In the genomic region with DNA sequence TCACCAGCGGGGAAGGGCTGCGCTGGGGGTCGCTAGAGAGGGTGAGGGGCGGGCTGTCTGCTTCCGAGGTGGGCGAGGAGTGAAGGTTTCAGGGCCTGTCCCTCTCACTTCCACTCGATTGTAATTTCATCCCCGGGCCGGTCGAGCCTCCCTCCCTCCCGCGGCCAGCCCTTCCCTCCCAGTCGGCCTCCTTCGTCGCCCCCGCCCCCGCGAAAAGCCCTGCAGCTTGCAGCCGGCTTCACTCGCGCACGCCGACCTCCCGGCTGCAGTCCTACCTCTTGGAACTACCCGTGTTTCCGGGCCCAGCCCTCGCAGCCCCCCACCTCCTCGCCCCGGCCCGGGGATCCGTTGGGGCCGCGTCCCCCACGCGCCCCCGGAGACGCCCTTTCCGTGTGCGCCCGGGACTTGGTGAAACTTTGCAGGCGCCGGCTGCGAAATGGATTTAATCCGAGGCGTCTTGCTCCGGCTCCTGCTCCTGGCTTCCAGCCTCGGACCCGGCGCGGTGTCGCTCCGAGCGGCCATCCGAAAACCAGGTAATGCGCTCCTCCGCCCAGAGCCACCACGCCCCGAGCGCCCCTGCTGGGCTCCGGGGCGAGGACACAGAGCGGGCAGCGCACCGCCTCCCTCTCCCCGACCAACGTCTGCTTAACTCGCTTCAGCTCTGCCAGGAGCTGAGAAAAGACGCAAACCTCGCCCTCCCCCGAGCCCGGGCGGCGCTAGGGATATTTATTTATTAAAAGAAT, we compare ENCODE assay signal across 8 cellular contexts. TPM values are rescaled to one million over a fixed set of nuclear protein-coding genes. Genes with fewer than 3 reads are reported as not detected.
A peak's percentile ranks its signal among the peaks of the same experiment; 100 is the strongest.
DNase-seq lines count a peak whose midpoint lies in the region; ATAC-seq and TF ChIP-seq lines count a peak whose summit lies in the region.

A gene (plus strand): TSS at position 241 of the 743 bp plus-strand sequence. CDS start 196 bp downstream, at position 437.

- H3K27ac Mint-ChIP-seq in T-helper 2 cell treated with Interferon-gamma antibody and Interleukin-4, amounts not matched to agents 5 μg/mL and 100 μg/mL, for 36 hours: no peak within 1 kb of the TSS

- no peaks in the 10 kb centered on the region for H3K36me3 Mint-ChIP-seq in T-helper 2 cell treated with Interferon-gamma antibody and Interleukin-4, amounts not matched to agents 5 μg/mL and 100 μg/mL, for 36 hours (ENCODE audit: low read depth)

- TF ChIP-seq CTCF in colonic mucosa (IDR thresholded peaks at IDR 0.05): no peak

- in situ Hi-C loops in ACHN (cut with HindIII; ENCODE audit: low pct_ligation_motif_present, low pct_unique_long_range_greater_than_20kb, low sequenced_read_pairs): no loop called here

- peaks cover 29% of the 10 kb centered on the region for H3K27me3 ChIP-seq in colonic mucosa

- H3K9ac ChIP-seq in ES-I3 (ENCODE audit: low read depth, low read length) (peak within 1 kb of the TSS; percentile 60), colonic mucosa (ENCODE audit: low read depth in 2 of 2, low read length in 2 of 2) (no peak within 1 kb of the TSS)

- no peak within 1 kb of the TSS for H3K4me3 Mint-ChIP-seq in T-helper 2 cell treated with Interferon-gamma antibody and Interleukin-4, amounts not matched to agents 5 μg/mL and 100 μg/mL, for 36 hours

- H3K27ac ChIP-seq in colonic mucosa (no peak within 1 kb of the TSS), mesodermal cell (ENCODE audit: low read depth, low read length, severe bottlenecking) (no peak within 1 kb of the TSS)

- intact Hi-C loops in colonic mucosa (cut with DNase I): no loop called here

- H3K9me3 Mint-ChIP-seq in T-helper 2 cell treated with Interferon-gamma antibody and Interleukin-4, amounts not matched to agents 5 μg/mL and 100 μg/mL, for 36 hours: no peaks in the 10 kb centered on the region

- WGBS in mesodermal cell (ENCODE audit: insufficient coverage in 2 of 2), 2 experiments: 0 to 1% methylated on average over 15 to 27 of the region's 73 CpGs

- H3K4me1 ChIP-seq in ES-I3 (ENCODE audit: insufficient read depth, low read length) (peaks cover 8% of the 10 kb centered on the region; the same call in 1 of the 2 replicates), colonic mucosa (no peaks in the 10 kb centered on the region), mesodermal cell (ENCODE audit: control insufficient read depth, insufficient read depth, low read length, poor library complexity, severe bottlenecking) (peaks cover 13% of the 10 kb centered on the region)

- H3K4me1 Mint-ChIP-seq in T-helper 2 cell treated with Interferon-gamma antibody and Interleukin-4, amounts not matched to agents 5 μg/mL and 100 μg/mL, for 36 hours (ENCODE audit: low read depth): peaks cover 5% of the 10 kb centered on the region

- H3K27me3 Mint-ChIP-seq in T-helper 2 cell treated with Interferon-gamma antibody and Interleukin-4, amounts not matched to agents 5 μg/mL and 100 μg/mL, for 36 hours (ENCODE audit: low read depth): peaks cover 66% of the 10 kb centered on the region

- ATAC-seq in GM19328 (IDR thresholded peaks at IDR 0.05; ENCODE audit: unreplicated experiment): no peak
- no peak for ATAC-seq in HG02973 (IDR thresholded peaks at IDR 0.05; ENCODE audit: unreplicated experiment)

- peak; percentile 6 for DNase-seq in NCI-H2227 treated with DMSO at 0.1 percent for 48 hours (lab: John Stamatoyannopoulos, UW)
- DNase-seq in colonic mucosa: no peak
- DNase-seq in ACHN: no peak
- DNase-seq in T-helper 2 cell treated with Interferon-gamma antibody and Interleukin-4, amounts not matched to agents 5 μg/mL and 100 μg/mL, for 36 hours (ENCODE audit: low spot score): no peak

- no peaks in the 10 kb centered on the region for H3K9me3 ChIP-seq in ES-I3 (ENCODE audit: control insufficient read depth, insufficient read depth, low read length)
- no peaks in the 10 kb centered on the region for H3K9me3 ChIP-seq in colonic mucosa
- no peaks in the 10 kb centered on the region for H3K9me3 ChIP-seq in mesodermal cell (ENCODE audit: control insufficient read depth, low read length)

- H3K4me3 ChIP-seq in colonic mucosa (peak within 1 kb of the TSS; percentile 34), mesodermal cell (ENCODE audit: extremely low read depth, insufficient read depth, low read length, poor library complexity, severe bottlenecking) (peak within 1 kb of the TSS; percentile 62)

- H3K36me3 ChIP-seq in ES-I3 (ENCODE audit: insufficient read depth, low read length): no peaks in the 10 kb centered on the region
- H3K36me3 ChIP-seq in colonic mucosa: no peaks in the 10 kb centered on the region
- H3K36me3 ChIP-seq in mesodermal cell (ENCODE audit: control insufficient read depth, insufficient read depth, low read length): no peaks in the 10 kb centered on the region

RNA-seq across cellular contexts. Expression of the gene that starts here (rescaled TPM):
- total RNA-seq in colonic mucosa: 1 to 10 TPM in 1 of 2 donors, under 1 TPM in 1; 0.40 to 2.0 TPM
- 26.2 TPM for polyA plus RNA-seq in mesodermal cell (2013, experiment 1 of 2)
- 34.0 TPM for polyA plus RNA-seq in mesodermal cell (2013, experiment 2 of 2)
